Comparison of ENCODE assay signal across 12 cellular contexts in genomic region chr6:15473741-15474161, GRCh38.
DNase-seq lines count a peak whose midpoint lies in the region; ATAC-seq and TF ChIP-seq lines count a peak whose summit lies in the region.
"Had no signal": no experiment of that assay in that cellular context is flagged by ENCODE, and none has a peak within 500 bp of the region (broad histone marks: within the 10 kb centered on the region; RNA-seq: fewer than 3 reads in every experiment).

No MANE protein-coding gene starts in this region.

- H3K4me1 ChIP-seq in left ventricle myocardium inferior: peaks cover 72% of the 10 kb centered on the region

- no peaks in the 10 kb centered on the region for H3K27me3 ChIP-seq in left ventricle myocardium inferior (ENCODE audit: low read depth)

- no peaks in the 10 kb centered on the region for H3K9me3 ChIP-seq in left ventricle myocardium inferior (replicated peaks)

- TF ChIP-seq CTCF in MCF 10A (IDR thresholded peaks at IDR 0.05; ENCODE audit: unreplicated experiment): no peak
- no peak for TF ChIP-seq CTCF in left ventricle myocardium inferior (IDR thresholded peaks at IDR 0.05; ENCODE audit: borderline replicate concordance)

- POLR2A ChIA-PET in MCF 10A (lab: Yijun Ruan, JAX): interaction anchor here (0.6 to 1.7 kb wide), 2 partner anchors 33 to 365 kb away, joined by 3 read pairs; no protein-coding TSS in a partner anchor

- no peaks in the 10 kb centered on the region for H3K9me3 Mint-ChIP-seq in MCF 10A (ENCODE audit: unreplicated experiment)
- H3K9me3 Mint-ChIP-seq: GM23338 had no signal

- no TSS peak for BruUV-seq in MCF 10A (replicated peaks; lab: Mats Ljungman, UMichigan)

- no peaks in the 10 kb centered on the region for H3K27me3 Mint-ChIP-seq in MCF 10A (ENCODE audit: insufficient read depth, unreplicated experiment)

- peaks cover 14% of the 10 kb centered on the region for H3K36me3 ChIP-seq in left ventricle myocardium inferior

- H3K36me3 Mint-ChIP-seq in MCF 10A (ENCODE audit: insufficient read depth, unreplicated experiment): peaks cover 35% of the 10 kb centered on the region

- ATAC-seq in GM19328 (IDR thresholded peaks at IDR 0.05; ENCODE audit: unreplicated experiment): no peak
- ATAC-seq in GM21360 (IDR thresholded peaks at IDR 0.05; ENCODE audit: unreplicated experiment): no peak
- ATAC-seq: GM23338 had no signal

- intact Hi-C loops in MCF 10A (cut with micrococcal nuclease) (no loop called here), left ventricle myocardium inferior (cut with micrococcal nuclease) (no loop called here)

- DNase-seq in HS-27A (ENCODE audit: low read depth) (peak; percentile 23), MCF 10A (ENCODE audit: unreplicated experiment) (peak; percentile 87), left ventricle myocardium inferior (no peak), smooth muscle cell of the brain vasculature (ENCODE audit: low read depth, low spot score) (peak; percentile 49), NCI-H748 treated with DMSO at 0.1 percent for 48 hours (lab: John Stamatoyannopoulos, UW) (no peak), putamen (ENCODE audit: low spot score) (no peak)
- DNase-seq: NCI-H1048, T-helper 9 cell had no signal

- no peak overlapping the region for H3K27ac Mint-ChIP-seq in MCF 10A (ENCODE audit: low read depth, unreplicated experiment)
- H3K27ac Mint-ChIP-seq: GM23338 had no signal

- H3K4me1 Mint-ChIP-seq in MCF 10A (ENCODE audit: insufficient read depth, unreplicated experiment): peaks cover 11% of the 10 kb centered on the region

- peak overlapping the region; percentile 74 for H3K27ac ChIP-seq in left ventricle myocardium inferior (replicated peaks)

- no peak overlapping the region for H3K4me3 ChIP-seq in left ventricle myocardium inferior
- H3K4me3 ChIP-seq: GM23338, skin epidermis had no signal

- H3K4me3 Mint-ChIP-seq in MCF 10A (ENCODE audit: unreplicated experiment): no peak overlapping the region
- H3K4me3 Mint-ChIP-seq: GM23338 had no signal

- CTCF ChIA-PET in MCF 10A (lab: Yijun Ruan, JAX): interaction anchor here (0.8 to 1.6 kb wide), 2 partner anchors 10 to 24 kb away, joined by 3 to 8 read pairs; no protein-coding TSS in a partner anchor

Comparison
In these comparisons a context has a peak if more than half of its experiments do, and no peak if none do; other contexts are left out.
1. DNase-seq: peak in HS-27A (single experiment), MCF 10A (single experiment) and smooth muscle cell of the brain vasculature (single experiment); none in left ventricle myocardium inferior (single experiment), NCI-H748 treated with DMSO at 0.1 percent for 48 hours (single experiment) and putamen (single experiment).